Comparison of ENCODE assay signal across 8 cellular contexts in the genomic region with DNA sequence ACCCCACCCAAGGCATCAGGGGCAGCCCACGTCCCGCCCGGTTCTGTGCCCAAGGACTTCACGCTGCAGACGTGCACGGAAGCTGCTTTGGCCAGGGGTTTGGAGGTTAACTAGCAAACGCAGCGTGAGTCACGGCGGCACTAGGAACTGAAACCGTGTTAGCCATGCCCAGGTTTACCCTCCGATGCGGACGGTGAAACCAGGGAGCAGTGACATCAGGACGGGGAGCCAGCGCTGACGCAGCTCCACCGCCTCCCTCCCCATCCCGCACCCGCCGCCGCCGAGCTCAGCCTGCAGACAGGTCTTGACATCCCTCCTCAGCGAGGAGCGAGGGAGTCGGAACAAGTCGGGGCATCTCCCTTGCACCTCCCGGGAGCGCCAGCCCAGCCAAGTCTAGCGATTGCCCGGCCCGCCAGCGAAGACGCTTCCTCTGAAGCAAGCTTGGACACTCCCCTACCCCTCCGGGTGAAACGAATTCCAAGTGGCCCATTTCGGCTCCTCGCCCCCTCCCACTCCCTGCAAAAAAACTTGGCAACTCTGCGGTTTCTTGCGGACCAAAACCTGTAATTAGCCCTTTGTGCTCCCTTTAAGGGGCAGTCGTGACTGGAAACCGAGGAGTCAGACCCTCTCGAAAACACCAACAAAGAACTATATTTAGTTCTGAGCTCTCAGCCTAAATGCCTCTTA. TPM values are rescaled to one million over a fixed set of nuclear protein-coding genes. Genes with fewer than 3 reads are reported as not detected.
A peak's percentile ranks its signal among the peaks of the same experiment; 100 is the strongest.
DNase-seq lines count a peak whose midpoint lies in the region; ATAC-seq and TF ChIP-seq lines count a peak whose summit lies in the region.

No MANE protein-coding gene starts in this region.

- TF ChIP-seq CTCF in DND-41 (IDR thresholded peaks at IDR 0.05; ENCODE audit: borderline replicate concordance, extremely low read depth, low read length, poor library complexity, severe bottlenecking), result no peak

- H3K27ac ChIP-seq in DND-41 (ENCODE audit: low read length), result peak overlapping the region; percentile 69

- H3K27me3 ChIP-seq in DND-41 (ENCODE audit: insufficient read depth, low read length, poor library complexity), result no peaks in the 10 kb centered on the region

- H3K27me3 Mint-ChIP-seq in T-helper 1 cell treated with Interleukin-12 subunit alpha and Interleukin-12 subunit beta and Interleukin-4 antibody, amounts not matched to agents 30 μg/mL and 1 μg/mL, for 36 hours (ENCODE audit: low read depth), result no peaks in the 10 kb centered on the region

- DNase-seq in DND-41 (peak; percentile 63), HuH-7.5 (ENCODE audit: low spot score) (peak; percentile 53), anterior cingulate cortex (lab: John Stamatoyannopoulos, UW) (peak in 56 of 58 donors; percentile 18 to 85 (median 61)), hepatic stellate cell (ENCODE audit: low spot score) (peak; percentile 80), renal cortical epithelial cell (ENCODE audit: low read depth) (peak; percentile 87), NCI-H1694 treated with DMSO at 0.1 percent for 48 hours (lab: John Stamatoyannopoulos, UW) (no peak)

- H3K4me1 ChIP-seq in DND-41 (ENCODE audit: insufficient read depth, low read length), result peaks cover 46% of the 10 kb centered on the region

- H3K36me3 Mint-ChIP-seq in T-helper 1 cell treated with Interleukin-12 subunit alpha and Interleukin-12 subunit beta and Interleukin-4 antibody, amounts not matched to agents 30 μg/mL and 1 μg/mL, for 36 hours (ENCODE audit: low read depth), result peaks cover 20% of the 10 kb centered on the region

- peak overlapping the region; percentile 97 for H3K4me2 ChIP-seq in DND-41 (ENCODE audit: insufficient read depth, low read length)

- H2AFZ ChIP-seq in DND-41 (ENCODE audit: low read depth, low read length), result peak overlapping the region; percentile 68

- H3K4me3 Mint-ChIP-seq in T-helper 1 cell treated with Interleukin-12 subunit alpha and Interleukin-12 subunit beta and Interleukin-4 antibody, amounts not matched to agents 30 μg/mL and 1 μg/mL, for 36 hours, result peak overlapping the region; percentile 92

- H3K9me3 ChIP-seq in DND-41 (ENCODE audit: insufficient read depth, low read length, severe bottlenecking), result no peaks in the 10 kb centered on the region

- H3K9me3 Mint-ChIP-seq in T-helper 1 cell treated with Interleukin-12 subunit alpha and Interleukin-12 subunit beta and Interleukin-4 antibody, amounts not matched to agents 30 μg/mL and 1 μg/mL, for 36 hours, result no peaks in the 10 kb centered on the region

- H4K20me1 ChIP-seq in DND-41 (ENCODE audit: insufficient read depth, low read length), result peaks cover 29% of the 10 kb centered on the region; the same call in 1 of the 2 replicates

- H3K9ac ChIP-seq in DND-41 (ENCODE audit: low read depth, low read length), result peak overlapping the region; percentile 54

- peak; percentile 15 for ATAC-seq in DND-41 (ENCODE audit: insufficient read depth, low read depth)
- peak; percentile 28 for ATAC-seq in GM21528 (IDR thresholded peaks at IDR 0.05; ENCODE audit: low FRiP score, unreplicated experiment)

- peak overlapping the region; percentile 26 to 62 for H3K4me3 ChIP-seq in DND-41 (ENCODE audit: low read depth in 1 of 2, low read length in 2 of 2)

- H3K27ac Mint-ChIP-seq in T-helper 1 cell treated with Interleukin-12 subunit alpha and Interleukin-12 subunit beta and Interleukin-4 antibody, amounts not matched to agents 30 μg/mL and 1 μg/mL, for 36 hours, result peak overlapping the region; percentile 92

- peaks cover 6% of the 10 kb centered on the region; the same call in 1 of the 2 replicates for H3K36me3 ChIP-seq in DND-41 (ENCODE audit: insufficient read depth, low read length)

- peaks cover 24% of the 10 kb centered on the region for H3K4me1 Mint-ChIP-seq in T-helper 1 cell treated with Interleukin-12 subunit alpha and Interleukin-12 subunit beta and Interleukin-4 antibody, amounts not matched to agents 30 μg/mL and 1 μg/mL, for 36 hours (ENCODE audit: low read depth)

- H3K79me2 ChIP-seq in DND-41 (ENCODE audit: insufficient read depth, low read length), result peaks cover 28% of the 10 kb centered on the region

RNA-seq across cellular contexts. Expression of a gene that starts 1.4 kb away (rescaled TPM):
- total RNA-seq in renal cortical epithelial cell, result 16.0 and 53.5 TPM in 2 replicates
